In the genomic region with DNA sequence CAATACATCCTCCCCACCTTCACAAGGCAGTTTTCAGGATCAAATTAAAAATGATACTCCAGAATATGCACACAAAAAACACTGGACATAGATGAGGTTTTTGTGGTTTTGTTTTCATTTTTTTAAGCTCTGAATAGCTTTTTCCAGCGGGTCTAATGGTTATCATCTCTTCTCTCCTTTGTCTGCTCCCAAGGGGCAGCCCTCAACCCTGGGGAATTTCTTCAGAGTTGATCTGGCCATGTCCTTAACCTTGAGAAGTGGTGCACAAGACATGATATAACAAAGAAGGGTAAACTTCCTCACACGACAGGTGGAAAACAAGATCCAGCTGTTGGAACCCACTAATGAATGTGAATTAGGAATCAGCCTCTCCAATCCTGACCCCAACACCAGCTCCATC, we compare ENCODE assay signal across 1 cellular context.
TF ChIP-seq lines count a peak whose summit lies in the region.

No MANE protein-coding gene starts in this region.

TF ChIP-seq in GM23338, 12 proteins besides CTCF, POLR2A, EP300 and RAD21 (continued from another document):
- TF ChIP-seq, protein P1, sequence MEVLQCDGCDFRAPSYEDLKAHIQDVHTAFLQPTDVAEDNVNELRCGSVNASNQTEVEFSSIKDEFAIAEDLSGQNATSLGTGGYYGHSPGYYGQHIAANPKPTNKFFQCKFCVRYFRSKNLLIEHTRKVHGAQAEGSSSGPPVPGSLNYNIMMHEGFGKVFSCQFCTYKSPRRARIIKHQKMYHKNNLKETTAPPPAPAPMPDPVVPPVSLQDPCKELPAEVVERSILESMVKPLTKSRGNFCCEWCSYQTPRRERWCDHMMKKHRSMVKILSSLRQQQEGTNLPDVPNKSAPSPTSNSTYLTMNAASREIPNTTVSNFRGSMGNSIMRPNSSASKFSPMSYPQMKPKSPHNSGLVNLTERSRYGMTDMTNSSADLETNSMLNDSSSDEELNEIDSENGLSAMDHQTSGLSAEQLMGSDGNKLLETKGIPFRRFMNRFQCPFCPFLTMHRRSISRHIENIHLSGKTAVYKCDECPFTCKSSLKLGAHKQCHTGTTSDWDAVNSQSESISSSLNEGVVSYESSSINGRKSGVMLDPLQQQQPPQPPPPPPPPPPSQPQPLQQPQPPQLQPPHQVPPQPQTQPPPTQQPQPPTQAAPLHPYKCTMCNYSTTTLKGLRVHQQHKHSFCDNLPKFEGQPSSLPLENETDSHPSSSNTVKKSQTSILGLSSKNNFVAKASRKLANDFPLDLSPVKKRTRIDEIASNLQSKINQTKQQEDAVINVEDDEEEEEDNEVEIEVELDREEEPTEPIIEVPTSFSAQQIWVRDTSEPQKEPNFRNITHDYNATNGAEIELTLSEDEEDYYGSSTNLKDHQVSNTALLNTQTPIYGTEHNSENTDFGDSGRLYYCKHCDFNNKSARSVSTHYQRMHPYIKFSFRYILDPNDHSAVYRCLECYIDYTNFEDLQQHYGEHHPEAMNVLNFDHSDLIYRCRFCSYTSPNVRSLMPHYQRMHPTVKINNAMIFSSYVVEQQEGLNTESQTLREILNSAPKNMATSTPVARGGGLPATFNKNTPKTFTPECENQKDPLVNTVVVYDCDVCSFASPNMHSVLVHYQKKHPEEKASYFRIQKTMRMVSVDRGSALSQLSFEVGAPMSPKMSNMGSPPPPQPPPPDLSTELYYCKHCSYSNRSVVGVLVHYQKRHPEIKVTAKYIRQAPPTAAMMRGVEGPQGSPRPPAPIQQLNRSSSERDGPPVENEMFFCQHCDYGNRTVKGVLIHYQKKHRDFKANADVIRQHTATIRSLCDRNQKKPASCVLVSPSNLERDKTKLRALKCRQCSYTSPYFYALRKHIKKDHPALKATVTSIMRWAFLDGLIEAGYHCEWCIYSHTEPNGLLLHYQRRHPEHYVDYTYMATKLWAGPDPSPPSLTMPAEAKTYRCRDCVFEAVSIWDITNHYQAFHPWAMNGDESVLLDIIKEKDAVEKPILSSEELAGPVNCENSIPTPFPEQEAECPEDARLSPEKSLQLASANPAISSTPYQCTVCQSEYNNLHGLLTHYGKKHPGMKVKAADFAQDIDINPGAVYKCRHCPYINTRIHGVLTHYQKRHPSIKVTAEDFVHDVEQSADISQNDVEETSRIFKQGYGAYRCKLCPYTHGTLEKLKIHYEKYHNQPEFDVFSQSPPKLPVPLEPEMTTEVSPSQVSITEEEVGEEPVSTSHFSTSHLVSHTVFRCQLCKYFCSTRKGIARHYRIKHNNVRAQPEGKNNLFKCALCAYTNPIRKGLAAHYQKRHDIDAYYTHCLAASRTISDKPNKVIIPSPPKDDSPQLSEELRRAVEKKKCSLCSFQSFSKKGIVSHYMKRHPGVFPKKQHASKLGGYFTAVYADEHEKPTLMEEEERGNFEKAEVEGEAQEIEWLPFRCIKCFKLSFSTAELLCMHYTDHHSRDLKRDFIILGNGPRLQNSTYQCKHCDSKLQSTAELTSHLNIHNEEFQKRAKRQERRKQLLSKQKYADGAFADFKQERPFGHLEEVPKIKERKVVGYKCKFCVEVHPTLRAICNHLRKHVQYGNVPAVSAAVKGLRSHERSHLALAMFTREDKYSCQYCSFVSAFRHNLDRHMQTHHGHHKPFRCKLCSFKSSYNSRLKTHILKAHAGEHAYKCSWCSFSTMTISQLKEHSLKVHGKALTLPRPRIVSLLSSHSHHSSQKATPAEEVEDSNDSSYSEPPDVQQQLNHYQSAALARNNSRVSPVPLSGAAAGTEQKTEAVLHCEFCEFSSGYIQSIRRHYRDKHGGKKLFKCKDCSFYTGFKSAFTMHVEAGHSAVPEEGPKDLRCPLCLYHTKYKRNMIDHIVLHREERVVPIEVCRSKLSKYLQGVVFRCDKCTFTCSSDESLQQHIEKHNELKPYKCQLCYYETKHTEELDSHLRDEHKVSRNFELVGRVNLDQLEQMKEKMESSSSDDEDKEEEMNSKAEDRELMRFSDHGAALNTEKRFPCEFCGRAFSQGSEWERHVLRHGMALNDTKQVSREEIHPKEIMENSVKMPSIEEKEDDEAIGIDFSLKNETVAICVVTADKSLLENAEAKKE (CRISPR knock-in tag; IDR thresholded peaks at IDR 0.05), result no peak
- TF ChIP-seq STAT1 (IDR thresholded peaks at IDR 0.05; ENCODE audit: unreplicated experiment), result no peak
- TF ChIP-seq ZNF114 (CRISPR knock-in tag; IDR thresholded peaks at IDR 0.05), result no peak
- TF ChIP-seq, protein P2, sequence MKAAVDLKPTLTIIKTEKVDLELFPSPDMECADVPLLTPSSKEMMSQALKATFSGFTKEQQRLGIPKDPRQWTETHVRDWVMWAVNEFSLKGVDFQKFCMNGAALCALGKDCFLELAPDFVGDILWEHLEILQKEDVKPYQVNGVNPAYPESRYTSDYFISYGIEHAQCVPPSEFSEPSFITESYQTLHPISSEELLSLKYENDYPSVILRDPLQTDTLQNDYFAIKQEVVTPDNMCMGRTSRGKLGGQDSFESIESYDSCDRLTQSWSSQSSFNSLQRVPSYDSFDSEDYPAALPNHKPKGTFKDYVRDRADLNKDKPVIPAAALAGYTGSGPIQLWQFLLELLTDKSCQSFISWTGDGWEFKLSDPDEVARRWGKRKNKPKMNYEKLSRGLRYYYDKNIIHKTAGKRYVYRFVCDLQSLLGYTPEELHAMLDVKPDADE (IDR thresholded peaks at IDR 0.05), result no peak
- TF ChIP-seq EZH2phosphoT487 (IDR thresholded peaks at IDR 0.05; ENCODE audit: unreplicated experiment), result no peak
